Comparison of ENCODE assay signal across 33 cellular contexts in the genomic region with DNA sequence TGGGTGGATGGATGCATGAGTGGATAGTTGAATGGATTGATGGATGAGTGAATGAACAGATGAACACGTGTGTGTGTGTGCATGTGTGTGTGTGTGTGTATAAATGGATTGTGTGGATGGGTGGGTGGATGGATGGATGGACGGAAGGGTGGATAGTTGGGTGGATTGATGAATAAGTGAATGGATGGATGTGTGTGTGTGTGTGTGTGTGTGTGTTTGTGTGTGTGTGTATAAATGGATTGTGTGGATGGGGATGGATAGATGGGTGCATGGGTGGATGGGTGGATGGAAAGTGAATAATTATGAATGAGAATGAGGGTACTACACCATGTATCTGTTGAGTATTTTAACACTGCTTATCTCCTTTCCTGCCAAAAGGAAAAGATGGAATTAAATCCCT. TPM values are rescaled to one million over a fixed set of nuclear protein-coding genes. Genes with fewer than 3 reads are reported as not detected.
DNase-seq lines count a peak whose midpoint lies in the region; ATAC-seq, FAIRE-seq and TF ChIP-seq lines count a peak whose summit lies in the region.
"Had no signal": no experiment of that assay in that cellular context is flagged by ENCODE, and none has a peak within 500 bp of the region (broad histone marks: within the 10 kb centered on the region; RNA-seq: fewer than 3 reads in every experiment).

No MANE protein-coding gene starts in this region.

- H4K20me1 ChIP-seq in K562 (replicated peaks; ENCODE audit: control insufficient read depth, insufficient read depth, low read length) = 0 out of 2 replicates have a peak, but pooled peaks cover 5% of the 10 kb centered on the region
- H4K20me1 ChIP-seq: BLaER1 had no signal

- intact Hi-C loops in K562 (cut with micrococcal nuclease) = no loop called here

- CTCF ChIA-PET in HEK293 (lab: Yijun Ruan, JAX) (no interaction called here), K562 (lab: Yijun Ruan, JAX; ENCODE audit: low intra/inter-chr PET ratio) (no interaction called here)

- H3K9me3 ChIP-seq in HEK293 (ENCODE audit: control insufficient read depth, insufficient read depth, low read depth, low read length) (no peaks in the 10 kb centered on the region), K562 (replicated peaks; ENCODE audit: control insufficient read depth, insufficient read depth, low read depth, low read length) (no peaks in the 10 kb centered on the region), neuronal stem cell (replicated peaks in 1 of 2; ENCODE audit: control insufficient read depth in 2 of 2, insufficient read depth in 1 of 2, low read depth in 1 of 2, low read length in 2 of 2) (no peaks in the 10 kb centered on the region)
- H3K9me3 ChIP-seq: BE2C, BLaER1 had no signal

- H3K36me3 ChIP-seq in HEK293 (ENCODE audit: control insufficient read depth in 2 of 2, insufficient read depth in 1 of 2, low read length in 2 of 2) (no peaks in the 10 kb centered on the region), K562 (ENCODE audit: control insufficient read depth, insufficient read depth, low read length) (no peaks in the 10 kb centered on the region), neuronal stem cell (replicated peaks in 1 of 2; ENCODE audit: control insufficient read depth in 2 of 2, insufficient read depth in 2 of 2, low read length in 2 of 2) (no peaks in the 10 kb centered on the region)
- H3K36me3 ChIP-seq: BE2C, BLaER1 had no signal

- in situ Hi-C loops in K562 (cut with MboI) = no loop called here

- BruUV-seq in K562 (replicated peaks; lab: Mats Ljungman, UMichigan) = no TSS peak

- no peak overlapping the region for H2BK5ac ChIP-seq in neuronal stem cell (ENCODE audit: low read length)

- 8% methylated on average over 2 of the region's 2 CpGs for WGBS in K562 (ENCODE audit: insufficient coverage, low coverage, missing lambda C conversion rate)
- 100% methylated on average over 1 of the region's 2 CpGs; no CpG with 5 or more reads in 1 of the 2 donors for WGBS in neuronal stem cell (ENCODE audit: extremely low coverage in 2 of 2, insufficient read length in 2 of 2, insufficient replicate concordance in 1 of 2), 2 donors

- H2BK12ac ChIP-seq in neuronal stem cell (ENCODE audit: low read length) = no peak overlapping the region

- H3K4me3 ChIP-seq in HEK293 (ENCODE audit: low read depth, low read length) (no peak overlapping the region), K562 (no peak overlapping the region), neuronal stem cell (ENCODE audit: low read length in 2 of 2) (no peak overlapping the region)
- H3K4me3 ChIP-seq: BLaER1, GM12878 had no signal

- no peak overlapping the region for H2AK5ac ChIP-seq in neuronal stem cell (ENCODE audit: low read depth, low read length)

- H3K23ac ChIP-seq in neuronal stem cell (ENCODE audit: low read depth, low read length, poor library complexity) = no peak overlapping the region

- FAIRE-seq in HTR-8/SVneo (lab: Jason Lieb, UNC) (peak; percentile 9), K562 (lab: Jason Lieb, UNC) (no peak)
- FAIRE-seq: A204.1, GM12878, GM12892, GM18507 had no signal

- ATAC-seq in K562 (no peak), GM19463 (IDR thresholded peaks at IDR 0.05; ENCODE audit: unreplicated experiment) (no peak), HG03039 (IDR thresholded peaks at IDR 0.05; ENCODE audit: unreplicated experiment) (no peak)
- ATAC-seq: GM12878 had no signal

- TF ChIP-seq POLR2A in K562 (conservative IDR thresholded peaks at IDR 0.05) = no peak

- no peak overlapping the region for H3K4ac ChIP-seq in neuronal stem cell (ENCODE audit: low read length)

- no peaks in the 10 kb centered on the region for H3K79me2 ChIP-seq in K562 (ENCODE audit: control insufficient read depth, insufficient read depth, low read length)

- H4K8ac ChIP-seq in neuronal stem cell (ENCODE audit: low read depth, low read length) = no peak overlapping the region

- no peak for DNase-seq in HTR-8/SVneo (ENCODE audit: insufficient read length, low spot score)
- no peak for DNase-seq in K562 (ENCODE audit: extremely low read depth in 1 of 4, low spot score in 3 of 4)
- no peak for DNase-seq in neuronal stem cell (ENCODE audit: low spot score)
- no peak for DNase-seq in mucosa of gallbladder (ENCODE audit: low spot score)
- no peak for DNase-seq in OCI-M1 (lab: John Stamatoyannopoulos, UW)
- DNase-seq: 8988T; ACHN; BE2C; C1 segment of cervical spinal cord; CD4-positive, alpha-beta memory T cell; CD4-positive, CD25-positive, alpha-beta regulatory T cell; CD8-positive, alpha-beta memory T cell; COR-L47; DMS 273 treated with DMSO at 0.1 percent for 48 hours; DMS153; DMS53; DMS79; DND-41; EL; GDM1 had no signal

- POLR2A ChIA-PET in HEK293 (lab: Yijun Ruan, JAX) = no interaction called here
- POLR2A ChIA-PET in K562 (lab: Yijun Ruan, JAX) = no interaction called here

- no peaks in the 10 kb centered on the region for H3K79me1 ChIP-seq in neuronal stem cell (ENCODE audit: low read depth, low read length)

- no peak for TF ChIP-seq RAD21 in K562 (CRISPR knock-in tag; conservative IDR thresholded peaks at IDR 0.05 in 1 of 2, IDR thresholded peaks at IDR 0.05 in 1 of 2)

- TF ChIP-seq CTCF in HEK293 (tag by site-specific recombination; IDR thresholded peaks at IDR 0.05) (no peak), K562 (IDR thresholded peaks at IDR 0.05 in 2 of 3, conservative IDR thresholded peaks at IDR 0.05 in 1 of 3; ENCODE audit: insufficient read depth in 2 of 3, low read depth in 1 of 3, low read length in 3 of 3) (no peak)

- H2BK15ac ChIP-seq in neuronal stem cell (ENCODE audit: low read length) = no peak overlapping the region

- H4K91ac ChIP-seq in neuronal stem cell (ENCODE audit: low read depth, low read length, poor library complexity) = no peak overlapping the region

- H3K27ac ChIP-seq in HEK293 (ENCODE audit: extremely low read depth, low read depth, low read length) (no peak overlapping the region), K562 (ENCODE audit: extremely low read depth, low read depth, low read length) (no peak overlapping the region), neuronal stem cell (replicated peaks; ENCODE audit: low read length) (no peak overlapping the region)
- H3K27ac ChIP-seq: BLaER1 had no signal

- H3K14ac ChIP-seq in neuronal stem cell (ENCODE audit: low read length) = no peak overlapping the region

- no peak overlapping the region for H3K18ac ChIP-seq in neuronal stem cell (ENCODE audit: low read length)

- H3K9ac ChIP-seq in K562 (ENCODE audit: insufficient read depth in 1 of 2, low read depth in 2 of 2, low read length in 2 of 2) (no peak overlapping the region), neuronal stem cell (ENCODE audit: low read depth, low read length, poor library complexity) (peak overlapping the region; percentile 51)
- H3K9ac ChIP-seq: BLaER1 had no signal

- H3K9me1 ChIP-seq in K562 (ENCODE audit: control insufficient read depth, insufficient read depth, low read length) = no peaks in the 10 kb centered on the region

- no peak overlapping the region for H3K4me2 ChIP-seq in K562 (ENCODE audit: insufficient read depth, low read length)
- no peak overlapping the region for H3K4me2 ChIP-seq in neuronal stem cell (ENCODE audit: insufficient read depth, low read length, poor library complexity, severe bottlenecking)
- H3K4me2 ChIP-seq: BLaER1 had no signal

- H2AFZ ChIP-seq in K562 (ENCODE audit: low read depth, low read length) (no peak overlapping the region), neuronal stem cell (ENCODE audit: low read length) (no peak overlapping the region)

- no peak for TF ChIP-seq EP300 in K562 (IDR thresholded peaks at IDR 0.05; ENCODE audit: low read length)

- H2BK120ac ChIP-seq in neuronal stem cell (ENCODE audit: low read depth, low read length) = no peak overlapping the region

- H3K27me3 ChIP-seq in K562 (ENCODE audit: control insufficient read depth in 2 of 2, insufficient read depth in 2 of 2, low read length in 2 of 2) (peaks cover 9 to 54% of the 10 kb centered on the region in 2 experiments; a peak in 4 of 5 replicates), neuronal stem cell (ENCODE audit: control insufficient read depth in 3 of 3, insufficient read depth in 3 of 3, low read depth in 1 of 3, low read length in 3 of 3) (no peaks in the 10 kb centered on the region)
- H3K27me3 ChIP-seq: BLaER1 had no signal

- H3K4me1 ChIP-seq in HEK293 (ENCODE audit: control insufficient read depth, insufficient read depth, low read length) = no peaks in the 10 kb centered on the region
- 0 out of 5 replicates have a peak, but pooled peaks cover under 1 to 3% of the 10 kb centered on the region in 2 experiments for H3K4me1 ChIP-seq in K562 (replicated peaks in 1 of 2; ENCODE audit: control insufficient read depth in 2 of 2, insufficient read depth in 2 of 2, low read length in 2 of 2)
- peaks cover 0 to 7% of the 10 kb centered on the region in 2 donors for H3K4me1 ChIP-seq in neuronal stem cell (ENCODE audit: control insufficient read depth in 2 of 2, insufficient read depth in 1 of 2, low read depth in 1 of 2, low read length in 2 of 2)
- H3K4me1 ChIP-seq: BE2C, BLaER1 had no signal

RNA-seq across cellular contexts. Expression of gene KRT77, which starts 1.0 kb away (rescaled TPM):
- not detected in 2 replicates for total RNA-seq in K562 (2011; cell fraction: chromatin; rRNA removed; ENCODE audit: low replicate concordance)
- not detected in 2 replicates for total RNA-seq in K562 (2011; cell fraction: nucleolus; rRNA removed)
- total RNA-seq in K562 (2011; cell fraction: nucleoplasm; rRNA removed) = not detected in 2 replicates
- total RNA-seq in K562 (2014; rRNA removed) = not detected in 2 replicates
- not detected in 2 replicates for total RNA-seq in K562 (2014; rRNA removed; fragmentation: Illumina TruSeq; extraction: Trizol)
- not detected in 2 replicates for total RNA-seq in K562 (2015; rRNA removed; fragmentation: Illumina TruSeq; extraction: Trizol)
- total RNA-seq in K562 (2021) = not detected in 2 replicates
- polyA plus RNA-seq in K562 (2011; rRNA removed) = not detected in 2 replicates
- polyA plus RNA-seq in K562 (2011; cell fraction: cytosol; rRNA removed) = not detected in 2 replicates
- polyA plus RNA-seq in K562 (2011; cell fraction: nucleus; rRNA removed) = not detected in 2 replicates
- polyA plus RNA-seq in K562 (2012) = 0.03 and 0.07 TPM in 2 replicates
- polyA plus RNA-seq in K562 (2014; fragmentation: Illumina TruSeq; extraction: Trizol) = not detected in 2 replicates
- polyA plus RNA-seq in K562 (2014; fragmentation: Nextera tagmentation; extraction: Ambion mirVana) = not detected
- polyA plus RNA-seq in K562 (2014; rRNA removed) = not detected in 2 replicates
- not detected in 2 replicates for polyA minus RNA-seq in K562 (2011; rRNA and poly(A)+ RNA removed)
- polyA minus RNA-seq in K562 (2011; cell fraction: cytosol; rRNA and poly(A)+ RNA removed) = not detected in 2 replicates
- not detected in 2 replicates for polyA minus RNA-seq in K562 (2011; cell fraction: nucleus; rRNA and poly(A)+ RNA removed)
- polyA plus RNA-seq in neuronal stem cell (2013, experiment 1 of 2) = not detected
- polyA plus RNA-seq in neuronal stem cell (2013, experiment 2 of 2) = not detected
- not detected for total RNA-seq in mucosa of gallbladder
- total RNA-seq: A673; CD4-positive, alpha-beta memory T cell; CD4-positive, CD25-positive, alpha-beta regulatory T cell; CD8-positive, alpha-beta memory T cell; Daoy; G401; GM12878 had no signal
- polyA plus RNA-seq: AG04450; CD14-positive monocyte; CD4-positive, alpha-beta memory T cell; CD4-positive, CD25-positive, alpha-beta regulatory T cell; CD8-positive, alpha-beta memory T cell; GM12878 had no signal

RNA-seq across cellular contexts. Expression of gene KRT1, which starts 22.1 kb away (rescaled TPM):
- total RNA-seq in K562 (2011; cell fraction: chromatin; rRNA removed; ENCODE audit: low replicate concordance) = not detected in 2 replicates
- not detected in 2 replicates for total RNA-seq in K562 (2011; cell fraction: nucleolus; rRNA removed)
- not detected in 2 replicates for total RNA-seq in K562 (2011; cell fraction: nucleoplasm; rRNA removed)
- not detected in 2 replicates for total RNA-seq in K562 (2014; rRNA removed)
- total RNA-seq in K562 (2014; rRNA removed; fragmentation: Illumina TruSeq; extraction: Trizol) = not detected in 2 replicates
- total RNA-seq in K562 (2015; rRNA removed; fragmentation: Illumina TruSeq; extraction: Trizol) = 0.11 and 0.18 TPM in 2 replicates
- total RNA-seq in K562 (2021) = not detected in 2 replicates
- polyA plus RNA-seq in K562 (2011; rRNA removed) = not detected in 2 replicates
- polyA plus RNA-seq in K562 (2011; cell fraction: cytosol; rRNA removed) = not detected in 2 replicates
- not detected in 2 replicates for polyA plus RNA-seq in K562 (2011; cell fraction: nucleus; rRNA removed)
- 0.33 TPM in 1 of 2 replicates, not detected in the other for polyA plus RNA-seq in K562 (2012)
- polyA plus RNA-seq in K562 (2014; fragmentation: Illumina TruSeq; extraction: Trizol) = not detected in 2 replicates
- not detected for polyA plus RNA-seq in K562 (2014; fragmentation: Nextera tagmentation; extraction: Ambion mirVana)
- polyA plus RNA-seq in K562 (2014; rRNA removed) = not detected in 2 replicates
- polyA minus RNA-seq in K562 (2011; rRNA and poly(A)+ RNA removed) = not detected in 2 replicates
- polyA minus RNA-seq in K562 (2011; cell fraction: cytosol; rRNA and poly(A)+ RNA removed) = not detected in 2 replicates
- polyA minus RNA-seq in K562 (2011; cell fraction: nucleus; rRNA and poly(A)+ RNA removed) = not detected in 2 replicates
- not detected for polyA plus RNA-seq in neuronal stem cell (2013, experiment 1 of 2)
- not detected for polyA plus RNA-seq in neuronal stem cell (2013, experiment 2 of 2)
- total RNA-seq in mucosa of gallbladder = 2.9 TPM
- total RNA-seq: A673; CD8-positive, alpha-beta memory T cell; Daoy; G401; GM12878 had no signal
- polyA plus RNA-seq: AG04450, CD14-positive monocyte, GM12878 had no signal

RNA-seq across cellular contexts. Expression of gene KRT2, which starts 50.3 kb away (rescaled TPM):
- not detected in 2 replicates for total RNA-seq in K562 (2011; cell fraction: chromatin; rRNA removed; ENCODE audit: low replicate concordance)
- not detected in 2 replicates for total RNA-seq in K562 (2011; cell fraction: nucleolus; rRNA removed)
- total RNA-seq in K562 (2011; cell fraction: nucleoplasm; rRNA removed) = not detected in 2 replicates
- 0.04 TPM in 1 of 2 replicates, not detected in the other for total RNA-seq in K562 (2014; rRNA removed)
- total RNA-seq in K562 (2014; rRNA removed; fragmentation: Illumina TruSeq; extraction: Trizol) = 0.04 and 0.10 TPM in 2 replicates
- total RNA-seq in K562 (2015; rRNA removed; fragmentation: Illumina TruSeq; extraction: Trizol) = 0.60 and 0.69 TPM in 2 replicates
- total RNA-seq in K562 (2021) = 0.11 TPM in 1 of 2 replicates, not detected in the other
- 0.03 and 0.04 TPM in 2 replicates for polyA plus RNA-seq in K562 (2011; rRNA removed)
- polyA plus RNA-seq in K562 (2011; cell fraction: cytosol; rRNA removed) = not detected in 2 replicates
- polyA plus RNA-seq in K562 (2011; cell fraction: nucleus; rRNA removed) = 0.06 TPM in 1 of 2 replicates, not detected in the other
- polyA plus RNA-seq in K562 (2012) = 0.42 and 0.87 TPM in 2 replicates
- 0.06 TPM in 1 of 2 replicates, not detected in the other for polyA plus RNA-seq in K562 (2014; fragmentation: Illumina TruSeq; extraction: Trizol)
- polyA plus RNA-seq in K562 (2014; fragmentation: Nextera tagmentation; extraction: Ambion mirVana) = under 1 TPM; 0.07 to 0.10 TPM
- polyA plus RNA-seq in K562 (2014; rRNA removed) = 0.17 TPM in 1 of 2 replicates, not detected in the other
- polyA minus RNA-seq in K562 (2011; rRNA and poly(A)+ RNA removed) = not detected in 2 replicates
- not detected in 2 replicates for polyA minus RNA-seq in K562 (2011; cell fraction: cytosol; rRNA and poly(A)+ RNA removed)
- not detected in 2 replicates for polyA minus RNA-seq in K562 (2011; cell fraction: nucleus; rRNA and poly(A)+ RNA removed)
- polyA plus RNA-seq in neuronal stem cell (2013, experiment 1 of 2) = not detected
- not detected for polyA plus RNA-seq in neuronal stem cell (2013, experiment 2 of 2)
- total RNA-seq in mucosa of gallbladder = not detected
- total RNA-seq: A673; CD8-positive, alpha-beta memory T cell; G401 had no signal
- polyA plus RNA-seq: AG04450, CD14-positive monocyte had no signal
